Comparison of ENCODE assay signal across 1 cellular context in genomic region chr17:64145751-64146417, GRCh38.
TF ChIP-seq lines count a peak whose summit lies in the region.

No MANE protein-coding gene starts in this region.

TF ChIP-seq in HepG2, 621 proteins besides CTCF, POLR2A, EP300 and RAD21 (continued from another document and continues in another):
- TF ChIP-seq ZNF674 (CRISPR knock-in tag; IDR thresholded peaks at IDR 0.05; ENCODE audit: low read depth) (no peak; the same call in none of the 2 replicates), SMC3 (IDR thresholded peaks at IDR 0.05; ENCODE audit: low read length) (peak; percentile 8; the same call in 1 of the 2 replicates), ZNF136 (CRISPR knock-in tag; IDR thresholded peaks at IDR 0.05; ENCODE audit: low read depth) (no peak), MIER3 (CRISPR knock-in tag; IDR thresholded peaks at IDR 0.05; ENCODE audit: borderline replicate concordance) (peak; percentile 92; the same call in 1 of the 2 replicates), TOE1 (CRISPR knock-in tag; IDR thresholded peaks at IDR 0.05) (no peak; the same call in 1 of the 2 replicates), ZNF512 (CRISPR knock-in tag; IDR thresholded peaks at IDR 0.05) (no peak), KDM1A (CRISPR knock-in tag; IDR thresholded peaks at IDR 0.05) (no peak), NR3C1 (CRISPR knock-in tag; IDR thresholded peaks at IDR 0.05) (no peak), NR2F6 (IDR thresholded peaks at IDR 0.05) (peak; percentile 76), NR2F6 (CRISPR knock-in tag; IDR thresholded peaks at IDR 0.05) (peak; percentile 35; the same call in 1 of the 2 replicates), ZNF619 (CRISPR knock-in tag; IDR thresholded peaks at IDR 0.05) (peak; percentile 36; the same call in 1 of the 2 replicates), ZSCAN29 (CRISPR knock-in tag; conservative IDR thresholded peaks at IDR 0.05) (0 out of 2 replicates have a peak, but pooled peaks have one; percentile 65), ZNF614 (CRISPR knock-in tag; IDR thresholded peaks at IDR 0.05; ENCODE audit: borderline replicate concordance) (peak; percentile 64; the same call in 1 of the 2 replicates), ZKSCAN1 (IDR thresholded peaks at IDR 0.05; ENCODE audit: low read length) (peak; percentile 54), ZNF430 (CRISPR knock-in tag; IDR thresholded peaks at IDR 0.05) (peak; percentile 96), HDAC1 (CRISPR knock-in tag; IDR thresholded peaks at IDR 0.05) (peak; percentile 90; the same call in 1 of the 2 replicates), ZBTB7A (CRISPR knock-in tag; IDR thresholded peaks at IDR 0.05) (peak; percentile 82), CREBL2 (CRISPR knock-in tag; IDR thresholded peaks at IDR 0.05; ENCODE audit: borderline replicate concordance) (peak; percentile 24; the same call in 1 of the 2 replicates), NFE2 (CRISPR knock-in tag; IDR thresholded peaks at IDR 0.05) (no peak), ATF5 (CRISPR knock-in tag; IDR thresholded peaks at IDR 0.05; ENCODE audit: low read depth) (no peak), ZSCAN31 (CRISPR knock-in tag; IDR thresholded peaks at IDR 0.05; ENCODE audit: low read depth) (peak; percentile 94), ZBTB1 (CRISPR knock-in tag; IDR thresholded peaks at IDR 0.05; ENCODE audit: borderline replicate concordance) (no peak), NBN (conservative IDR thresholded peaks at IDR 0.05) (no peak), U2AF1 (optimal IDR thresholded peaks at IDR 0.05; ENCODE audit: low read depth, low read length) (peak; percentile 100)
- TF ChIP-seq, protein P1, sequence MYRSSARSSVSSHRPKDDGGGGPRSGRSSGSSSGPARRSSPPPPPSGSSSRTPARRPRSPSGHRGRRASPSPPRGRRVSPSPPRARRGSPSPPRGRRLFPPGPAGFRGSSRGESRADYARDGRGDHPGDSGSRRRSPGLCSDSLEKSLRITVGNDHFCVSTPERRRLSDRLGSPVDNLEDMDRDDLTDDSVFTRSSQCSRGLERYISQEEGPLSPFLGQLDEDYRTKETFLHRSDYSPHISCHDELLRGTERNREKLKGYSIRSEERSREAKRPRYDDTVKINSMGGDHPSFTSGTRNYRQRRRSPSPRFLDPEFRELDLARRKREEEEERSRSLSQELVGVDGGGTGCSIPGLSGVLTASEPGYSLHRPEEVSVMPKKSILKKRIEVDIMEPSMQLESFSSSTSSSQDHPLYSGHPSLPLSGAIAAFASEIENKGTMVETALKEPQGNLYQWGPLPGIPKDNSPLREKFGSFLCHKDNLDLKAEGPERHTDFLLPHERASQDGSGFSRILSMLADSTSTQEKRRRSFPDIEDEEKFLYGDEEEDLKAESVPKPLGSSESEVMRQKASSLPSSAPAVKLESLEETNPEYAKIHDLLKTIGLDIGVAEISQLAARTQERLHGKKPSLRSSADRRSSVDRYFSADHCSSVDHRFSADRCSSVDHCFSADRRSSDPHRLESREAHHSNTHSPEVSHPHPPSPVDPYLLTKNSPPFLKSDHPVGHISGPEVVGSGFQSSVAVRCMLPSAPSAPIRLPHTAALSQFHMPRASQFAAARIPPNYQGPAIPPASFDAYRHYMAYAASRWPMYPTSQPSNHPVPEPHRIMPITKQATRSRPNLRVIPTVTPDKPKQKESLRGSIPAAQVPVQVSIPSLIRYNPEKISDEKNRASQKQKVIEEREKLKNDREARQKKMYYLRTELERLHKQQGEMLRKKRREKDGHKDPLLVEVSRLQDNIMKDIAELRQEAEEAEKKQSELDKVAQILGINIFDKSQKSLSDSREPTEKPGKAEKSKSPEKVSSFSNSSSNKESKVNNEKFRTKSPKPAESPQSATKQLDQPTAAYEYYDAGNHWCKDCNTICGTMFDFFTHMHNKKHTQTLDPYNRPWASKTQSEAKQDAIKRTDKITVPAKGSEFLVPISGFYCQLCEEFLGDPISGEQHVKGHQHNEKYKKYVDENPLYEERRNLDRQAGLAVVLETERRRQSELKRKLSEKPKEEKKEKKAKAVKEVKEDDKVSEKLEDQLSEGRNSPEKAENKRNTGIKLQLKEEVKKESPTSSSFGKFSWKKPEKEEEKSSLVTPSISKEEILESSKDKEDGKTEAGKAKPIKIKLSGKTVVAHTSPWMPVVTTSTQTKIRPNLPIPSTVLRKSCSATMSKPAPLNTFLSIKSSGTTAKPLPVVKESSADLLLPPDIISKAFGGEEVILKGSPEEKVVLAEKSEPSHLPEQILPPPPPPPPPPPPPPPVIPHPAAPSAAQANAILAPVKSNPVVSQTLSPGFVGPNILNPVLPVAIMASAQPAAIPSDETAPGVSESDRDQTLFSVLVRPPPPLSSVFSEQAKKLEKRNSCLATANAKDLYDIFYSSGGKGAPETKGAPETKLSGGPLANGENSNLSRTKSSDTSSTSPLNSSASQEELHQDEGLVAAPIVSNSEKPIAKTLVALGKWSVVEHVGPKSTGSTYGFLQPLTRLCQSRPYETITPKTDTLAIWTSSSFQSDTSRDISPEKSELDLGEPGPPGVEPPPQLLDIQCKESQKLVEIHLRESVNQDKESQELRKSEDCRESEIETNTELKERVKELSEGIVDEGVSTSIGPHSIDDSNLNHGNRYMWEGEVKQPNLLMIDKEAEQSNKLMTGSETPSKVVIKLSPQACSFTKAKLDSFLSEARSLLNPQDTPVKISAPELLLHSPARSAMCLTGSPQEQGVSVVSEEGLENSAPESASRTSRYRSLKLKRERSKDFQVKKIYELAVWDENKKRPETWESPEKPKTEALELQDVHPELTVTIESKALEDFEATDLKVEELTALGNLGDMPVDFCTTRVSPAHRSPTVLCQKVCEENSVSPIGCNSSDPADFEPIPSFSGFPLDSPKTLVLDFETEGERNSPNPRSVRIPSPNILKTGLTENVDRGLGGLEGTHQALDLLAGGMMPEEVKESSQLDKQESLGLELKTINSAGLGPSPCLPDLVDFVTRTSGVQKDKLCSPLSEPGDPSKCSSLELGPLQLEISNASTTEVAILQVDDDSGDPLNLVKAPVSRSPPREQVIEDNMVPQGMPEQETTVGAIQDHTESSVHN (CRISPR knock-in tag; IDR thresholded peaks at IDR 0.05) = no peak; the same call in 1 of the 2 replicates
- TF ChIP-seq, protein P2, sequence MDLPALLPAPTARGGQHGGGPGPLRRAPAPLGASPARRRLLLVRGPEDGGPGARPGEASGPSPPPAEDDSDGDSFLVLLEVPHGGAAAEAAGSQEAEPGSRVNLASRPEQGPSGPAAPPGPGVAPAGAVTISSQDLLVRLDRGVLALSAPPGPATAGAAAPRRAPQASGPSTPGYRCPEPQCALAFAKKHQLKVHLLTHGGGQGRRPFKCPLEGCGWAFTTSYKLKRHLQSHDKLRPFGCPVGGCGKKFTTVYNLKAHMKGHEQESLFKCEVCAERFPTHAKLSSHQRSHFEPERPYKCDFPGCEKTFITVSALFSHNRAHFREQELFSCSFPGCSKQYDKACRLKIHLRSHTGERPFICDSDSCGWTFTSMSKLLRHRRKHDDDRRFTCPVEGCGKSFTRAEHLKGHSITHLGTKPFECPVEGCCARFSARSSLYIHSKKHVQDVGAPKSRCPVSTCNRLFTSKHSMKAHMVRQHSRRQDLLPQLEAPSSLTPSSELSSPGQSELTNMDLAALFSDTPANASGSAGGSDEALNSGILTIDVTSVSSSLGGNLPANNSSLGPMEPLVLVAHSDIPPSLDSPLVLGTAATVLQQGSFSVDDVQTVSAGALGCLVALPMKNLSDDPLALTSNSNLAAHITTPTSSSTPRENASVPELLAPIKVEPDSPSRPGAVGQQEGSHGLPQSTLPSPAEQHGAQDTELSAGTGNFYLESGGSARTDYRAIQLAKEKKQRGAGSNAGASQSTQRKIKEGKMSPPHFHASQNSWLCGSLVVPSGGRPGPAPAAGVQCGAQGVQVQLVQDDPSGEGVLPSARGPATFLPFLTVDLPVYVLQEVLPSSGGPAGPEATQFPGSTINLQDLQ (CRISPR knock-in tag; IDR thresholded peaks at IDR 0.05) = no peak
- TF ChIP-seq, protein P3, sequence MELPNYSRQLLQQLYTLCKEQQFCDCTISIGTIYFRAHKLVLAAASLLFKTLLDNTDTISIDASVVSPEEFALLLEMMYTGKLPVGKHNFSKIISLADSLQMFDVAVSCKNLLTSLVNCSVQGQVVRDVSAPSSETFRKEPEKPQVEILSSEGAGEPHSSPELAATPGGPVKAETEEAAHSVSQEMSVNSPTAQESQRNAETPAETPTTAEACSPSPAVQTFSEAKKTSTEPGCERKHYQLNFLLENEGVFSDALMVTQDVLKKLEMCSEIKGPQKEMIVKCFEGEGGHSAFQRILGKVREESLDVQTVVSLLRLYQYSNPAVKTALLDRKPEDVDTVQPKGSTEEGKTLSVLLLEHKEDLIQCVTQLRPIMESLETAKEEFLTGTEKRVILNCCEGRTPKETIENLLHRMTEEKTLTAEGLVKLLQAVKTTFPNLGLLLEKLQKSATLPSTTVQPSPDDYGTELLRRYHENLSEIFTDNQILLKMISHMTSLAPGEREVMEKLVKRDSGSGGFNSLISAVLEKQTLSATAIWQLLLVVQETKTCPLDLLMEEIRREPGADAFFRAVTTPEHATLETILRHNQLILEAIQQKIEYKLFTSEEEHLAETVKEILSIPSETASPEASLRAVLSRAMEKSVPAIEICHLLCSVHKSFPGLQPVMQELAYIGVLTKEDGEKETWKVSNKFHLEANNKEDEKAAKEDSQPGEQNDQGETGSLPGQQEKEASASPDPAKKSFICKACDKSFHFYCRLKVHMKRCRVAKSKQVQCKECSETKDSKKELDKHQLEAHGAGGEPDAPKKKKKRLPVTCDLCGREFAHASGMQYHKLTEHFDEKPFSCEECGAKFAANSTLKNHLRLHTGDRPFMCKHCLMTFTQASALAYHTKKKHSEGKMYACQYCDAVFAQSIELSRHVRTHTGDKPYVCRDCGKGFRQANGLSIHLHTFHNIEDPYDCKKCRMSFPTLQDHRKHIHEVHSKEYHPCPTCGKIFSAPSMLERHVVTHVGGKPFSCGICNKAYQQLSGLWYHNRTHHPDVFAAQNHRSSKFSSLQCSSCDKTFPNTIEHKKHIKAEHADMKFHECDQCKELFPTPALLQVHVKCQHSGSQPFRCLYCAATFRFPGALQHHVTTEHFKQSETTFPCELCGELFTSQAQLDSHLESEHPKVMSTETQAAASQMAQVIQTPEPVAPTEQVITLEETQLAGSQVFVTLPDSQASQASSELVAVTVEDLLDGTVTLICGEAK (IDR thresholded peaks at IDR 0.05) = no peak
- TF ChIP-seq, protein P3 (CRISPR knock-in tag; IDR thresholded peaks at IDR 0.05) = peak; percentile 80
- TF ChIP-seq, protein P4, sequence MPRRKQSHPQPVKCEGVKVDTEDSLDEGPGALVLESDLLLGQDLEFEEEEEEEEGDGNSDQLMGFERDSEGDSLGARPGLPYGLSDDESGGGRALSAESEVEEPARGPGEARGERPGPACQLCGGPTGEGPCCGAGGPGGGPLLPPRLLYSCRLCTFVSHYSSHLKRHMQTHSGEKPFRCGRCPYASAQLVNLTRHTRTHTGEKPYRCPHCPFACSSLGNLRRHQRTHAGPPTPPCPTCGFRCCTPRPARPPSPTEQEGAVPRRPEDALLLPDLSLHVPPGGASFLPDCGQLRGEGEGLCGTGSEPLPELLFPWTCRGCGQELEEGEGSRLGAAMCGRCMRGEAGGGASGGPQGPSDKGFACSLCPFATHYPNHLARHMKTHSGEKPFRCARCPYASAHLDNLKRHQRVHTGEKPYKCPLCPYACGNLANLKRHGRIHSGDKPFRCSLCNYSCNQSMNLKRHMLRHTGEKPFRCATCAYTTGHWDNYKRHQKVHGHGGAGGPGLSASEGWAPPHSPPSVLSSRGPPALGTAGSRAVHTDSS (CRISPR knock-in tag; conservative IDR thresholded peaks at IDR 0.05) = no peak; the same call in 1 of the 2 replicates
- TF ChIP-seq, protein P5, sequence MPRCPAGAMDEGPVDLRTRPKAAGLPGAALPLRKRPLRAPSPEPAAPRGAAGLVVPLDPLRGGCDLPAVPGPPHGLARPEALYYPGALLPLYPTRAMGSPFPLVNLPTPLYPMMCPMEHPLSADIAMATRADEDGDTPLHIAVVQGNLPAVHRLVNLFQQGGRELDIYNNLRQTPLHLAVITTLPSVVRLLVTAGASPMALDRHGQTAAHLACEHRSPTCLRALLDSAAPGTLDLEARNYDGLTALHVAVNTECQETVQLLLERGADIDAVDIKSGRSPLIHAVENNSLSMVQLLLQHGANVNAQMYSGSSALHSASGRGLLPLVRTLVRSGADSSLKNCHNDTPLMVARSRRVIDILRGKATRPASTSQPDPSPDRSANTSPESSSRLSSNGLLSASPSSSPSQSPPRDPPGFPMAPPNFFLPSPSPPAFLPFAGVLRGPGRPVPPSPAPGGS (CRISPR knock-in tag; IDR thresholded peaks at IDR 0.05) = peak; percentile 66
